In the genomic region with DNA sequence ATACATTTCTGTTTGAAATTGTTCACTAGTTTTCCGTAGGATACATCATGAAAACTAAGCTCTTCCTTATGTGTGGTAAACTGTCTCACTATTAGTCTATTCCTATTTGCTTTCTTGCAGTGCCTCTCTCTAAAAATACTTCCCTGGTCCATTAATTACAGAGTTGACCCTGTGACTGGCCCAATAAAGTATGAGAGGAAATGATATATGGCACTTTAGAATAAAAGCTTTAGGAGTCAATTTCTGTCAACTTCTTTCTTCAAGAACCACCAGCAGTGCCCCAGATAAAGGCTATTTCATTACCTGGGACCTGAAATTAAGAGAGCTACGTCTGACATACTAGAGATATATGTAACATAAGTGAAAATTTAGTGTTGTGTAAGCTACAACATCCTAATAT, we compare ENCODE assay signal across 24 cellular contexts.
"Had no signal": no experiment of that assay in that cellular context is flagged by ENCODE, and none has a peak within 500 bp of the region (broad histone marks: within the 10 kb centered on the region; RNA-seq: fewer than 3 reads in every experiment).

No MANE protein-coding gene starts in this region.

- H3K27me3 ChIP-seq: stomach, suprapubic skin, testis, thyroid gland, tibial artery, tibial nerve, transverse colon, upper lobe of left lung, uterus, vagina had no signal

- H3K9me3 ChIP-seq: testis, thoracic aorta, thyroid gland, uterus had no signal

- H3K36me3 ChIP-seq: stomach, suprapubic skin, thoracic aorta, thyroid gland, tibial artery, tibial nerve, transverse colon, upper lobe of left lung, upper lobe of right lung, uterus, vagina had no signal

- H3K4me3 ChIP-seq: stomach, suprapubic skin, testis, thoracic aorta, thyroid gland, tibial artery, tibial nerve, transverse colon, upper lobe of left lung, upper lobe of right lung, uterus, vagina had no signal

- H3K4me1 ChIP-seq: stomach, suprapubic skin, testis, thyroid gland, tibial artery, tibial nerve, transverse colon, upper lobe of left lung, upper lobe of right lung, uterus, vagina had no signal

- DNase-seq: stimulated activated CD4-positive, alpha-beta T cell treated with anti-CD3 and anti-CD28 coated beads, Interleukin-2, amount 100 ng/mL, for 48 hours; stimulated activated CD4-positive, alpha-beta T cell treated with anti-CD3 and anti-CD28 coated beads, Interleukin-4, amount 100 ng/mL, for 1 hour; stimulated activated CD4-positive, alpha-beta T cell treated with anti-CD3 and anti-CD28 coated beads, Interleukin-4, amount 100 ng/mL, for 24 hours; stimulated activated CD4-positive, alpha-beta T cell treated with anti-CD3 and anti-CD28 coated beads, Interleukin-4, amount 100 ng/mL, for 4 hours; stimulated activated CD8-positive, alpha-beta memory T cell treated with anti-CD3 and anti-CD28 coated beads, Interleukin-4, amount 100 ng/mL, for 48 hours; stimulated activated naive B cell treated with anti-CD40 and anti-IgM and Interleukin-4, amounts not matched to agents 10 μg/mL and 1 μg/mL and 100 μg/mL, for 72 hours; stimulated activated naive CD4-positive, alpha-beta T cell; stimulated activated naive CD4-positive, alpha-beta T cell treated with Interleukin-2 at 50 U/mL for 16 hours; stimulated activated naive CD8-positive, alpha-beta T cell treated with anti-CD3 and anti-CD28 coated beads, Interleukin-15, amount 100 ng/mL, for 72 hours; stimulated activated naive CD8-positive, alpha-beta T cell treated with anti-CD3 and anti-CD28 coated beads, Interleukin-15, Interleukin-2, amounts not matched to agents 100 U/mL and 50 U/mL, for 24 hours; stomach; substantia nigra; testis; thyroid gland; tibial artery; transverse colon; trophoblast cell; upper lobe of left lung; upper lobe of right lung; uterus had no signal

- H3K27ac ChIP-seq: stomach, suprapubic skin, testis, thoracic aorta, thyroid gland, tibial artery, tibial nerve, transverse colon, upper lobe of left lung, upper lobe of right lung, uterus, vagina had no signal
